Comparison of ENCODE assay signal across 8 cellular contexts in the genomic region with DNA sequence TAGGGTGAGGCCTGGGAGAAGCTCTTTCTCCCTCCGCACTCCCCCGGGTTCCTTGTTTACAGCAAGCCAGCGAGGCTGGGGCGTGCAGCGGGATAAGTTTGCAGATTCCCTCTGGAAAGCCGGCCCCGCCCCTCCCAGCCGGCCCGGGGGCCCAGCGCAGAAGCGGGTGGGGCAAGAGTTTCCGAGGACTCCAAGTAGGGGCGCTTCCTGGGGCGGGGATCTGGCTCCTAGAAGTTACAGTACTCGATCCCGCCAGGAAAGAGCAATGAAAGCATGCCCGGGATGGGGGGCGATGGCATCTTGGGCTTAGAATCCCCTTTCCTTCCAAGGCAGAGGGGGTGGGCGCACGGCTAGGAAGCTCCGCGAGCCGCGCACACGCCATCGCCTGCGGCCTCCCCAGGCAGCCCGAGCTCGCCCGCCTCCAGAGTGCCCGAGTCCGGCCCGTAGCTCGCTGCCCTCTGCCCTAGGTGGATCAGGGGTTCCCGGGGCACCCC.
DNase-seq lines count a peak whose midpoint lies in the region; ATAC-seq, FAIRE-seq and TF ChIP-seq lines count a peak whose summit lies in the region.

No MANE protein-coding gene starts in this region.

- DNase-seq in SK-N-MC (ENCODE audit: low read depth, low spot score) = no peak
- DNase-seq in erythroblast (lab: John Stamatoyannopoulos, UW) = peak; percentile 57 to 71
- peak; percentile 60 for DNase-seq in urothelium cell line (ENCODE audit: low spot score)
- no peak for DNase-seq in activated CD4-positive, alpha-beta T cell treated with anti-CD3 and anti-CD28 coated beads for 4 hours
- DNase-seq in germinal center (ENCODE audit: low spot score) = no peak

- ATAC-seq in HG02798 (IDR thresholded peaks at IDR 0.05; ENCODE audit: poor library complexity, unreplicated experiment) = peak; percentile 25

- peaks cover 49 to 65% of the 10 kb centered on the region in 2 donors for H3K4me1 ChIP-seq in mucosa of rectum (ENCODE audit: control insufficient read depth in 2 of 2, insufficient read depth in 2 of 2, low read length in 2 of 2)

- peak; percentile 32 for FAIRE-seq in urothelium cell line (lab: Jason Lieb, UNC)

- H3K4me3 ChIP-seq in GM08714 (ENCODE audit: low read length) = peak overlapping the region; percentile 88
- peak overlapping the region; percentile 64 for H3K4me3 ChIP-seq in SK-N-MC
- H3K4me3 ChIP-seq in mucosa of rectum (ENCODE audit: low read length in 2 of 2) = peak overlapping the region; percentile 73 to 83

- H3K9me3 ChIP-seq in SK-N-MC (ENCODE audit: low read depth, low read length) (no peaks in the 10 kb centered on the region), mucosa of rectum (ENCODE audit: control insufficient read depth in 2 of 2, low read length in 2 of 2) (no peaks in the 10 kb centered on the region)

- H3K36me3 ChIP-seq in SK-N-MC (ENCODE audit: insufficient read depth, low read length) (no peaks in the 10 kb centered on the region), mucosa of rectum (ENCODE audit: control insufficient read depth in 2 of 2, insufficient read depth in 2 of 2, low read length in 2 of 2) (peaks cover 7 to 10% of the 10 kb centered on the region in 2 donors)

- no peak overlapping the region for H3K9ac ChIP-seq in SK-N-MC (ENCODE audit: insufficient read length)
- H3K9ac ChIP-seq in mucosa of rectum (ENCODE audit: low read depth in 1 of 2, low read length in 2 of 2) = peak overlapping the region; percentile 86 to 97

- H3K27me3 ChIP-seq in mucosa of rectum (ENCODE audit: control insufficient read depth in 2 of 2, insufficient read depth in 2 of 2, low read length in 2 of 2) = no peaks in the 10 kb centered on the region

- no peak for TF ChIP-seq POLR2A in erythroblast (IDR thresholded peaks at IDR 0.05; ENCODE audit: low read length)

- H3K27ac ChIP-seq in SK-N-MC (no peak overlapping the region), mucosa of rectum (ENCODE audit: low read depth in 2 of 2, low read length in 2 of 2) (peak overlapping the region; percentile 95 to 98)

Comparison
In these comparisons a context has a peak if more than half of its experiments do, and no peak if none do; other contexts are left out.
1. DNase-seq: peak in erythroblast (2 of 2) and urothelium cell line (single experiment); none in SK-N-MC (single experiment), activated CD4-positive, alpha-beta T cell treated with anti-CD3 and anti-CD28 coated beads for 4 hours (0 of 2) and germinal center (single experiment).
2. Peak in every context shown above with its lines, with median percentiles within 50 percentile points of each other: H3K4me3 ChIP-seq.